ENCODE assay signal across 20 cellular contexts in genomic region chr6:118869894-118870665, GRCh38. TPM values are rescaled to one million over a fixed set of nuclear protein-coding genes. Genes with fewer than 3 reads are reported as not detected.
DNase-seq lines count a peak whose midpoint lies in the region; ATAC-seq, FAIRE-seq and TF ChIP-seq lines count a peak whose summit lies in the region.
"Had no signal": no experiment of that assay in that cellular context is flagged by ENCODE, and none has a peak within 500 bp of the region (broad histone marks: within the 10 kb centered on the region; RNA-seq: fewer than 3 reads in every experiment).

No MANE protein-coding gene starts in this region.

- CTCF ChIA-PET in MCF 10A (lab: Yijun Ruan, JAX) = interaction anchor here (0.6 kb wide), 1 partner anchor 587 kb away, joined by 3 read pairs; no protein-coding TSS in a partner anchor
- CTCF ChIA-PET in CD8-positive, alpha-beta memory T cell (lab: Charles Lee) = no interaction called here

- TF ChIP-seq CTCF in MCF 10A (IDR thresholded peaks at IDR 0.05; ENCODE audit: unreplicated experiment) (no peak), breast epithelium (IDR thresholded peaks at IDR 0.05) (no peak)

- no peak overlapping the region for H3K4me3 Mint-ChIP-seq in MCF 10A (ENCODE audit: unreplicated experiment)
- no peak overlapping the region for H3K4me3 Mint-ChIP-seq in CD8-positive, alpha-beta memory T cell
- H3K4me3 Mint-ChIP-seq: CD8-positive, alpha-beta T cell had no signal

- H3K4me1 Mint-ChIP-seq in MCF 10A (ENCODE audit: insufficient read depth, unreplicated experiment) = peaks cover 17% of the 10 kb centered on the region
- H3K4me1 Mint-ChIP-seq in CD8-positive, alpha-beta memory T cell = peaks cover 46 to 65% (median 58%) of the 10 kb centered on the region in 3 donors

- no peak overlapping the region for H3K27ac Mint-ChIP-seq in MCF 10A (ENCODE audit: low read depth, unreplicated experiment)
- H3K27ac Mint-ChIP-seq in CD8-positive, alpha-beta memory T cell = no peak overlapping the region
- H3K27ac Mint-ChIP-seq: activated naive CD4-positive, alpha-beta T cell treated with anti-CD3 and anti-CD28 coated beads, Interleukin-2, amount 50 U/mL, for 72 hours; CD8-positive, alpha-beta T cell had no signal

- no peaks in the 10 kb centered on the region for H3K9me3 ChIP-seq in breast epithelium
- no peaks in the 10 kb centered on the region for H3K9me3 ChIP-seq in CD8-positive, alpha-beta memory T cell (ENCODE audit: low read length)
- H3K9me3 ChIP-seq: left lung, prostate gland, tibial artery had no signal

- H3K27me3 Mint-ChIP-seq in MCF 10A (ENCODE audit: insufficient read depth, unreplicated experiment) = no peaks in the 10 kb centered on the region
- H3K27me3 Mint-ChIP-seq in CD8-positive, alpha-beta memory T cell = no peaks in the 10 kb centered on the region

- no peak for TF ChIP-seq POLR2A in breast epithelium (IDR thresholded peaks at IDR 0.05)

- no TSS peak for BruUV-seq in MCF 10A (replicated peaks; lab: Mats Ljungman, UMichigan)

- no peak overlapping the region for H3K27ac ChIP-seq in breast epithelium
- H3K27ac ChIP-seq in CD8-positive, alpha-beta memory T cell (ENCODE audit: low read depth, low read length) = no peak overlapping the region
- H3K27ac ChIP-seq: KMS-11, prostate gland, tibial artery, VCaP had no signal

- intact Hi-C loops in MCF 10A (cut with micrococcal nuclease) = no loop called here
- intact Hi-C loops in breast epithelium (cut with DNase I; ENCODE audit: low total_unique reads) = no loop called here

- H3K27me3 ChIP-seq in breast epithelium = no peaks in the 10 kb centered on the region
- no peaks in the 10 kb centered on the region for H3K27me3 ChIP-seq in CD8-positive, alpha-beta memory T cell (ENCODE audit: insufficient read depth, low read length, poor library complexity, severe bottlenecking)
- H3K27me3 ChIP-seq: left lung, tibial artery had no signal

- H3K9me3 Mint-ChIP-seq in MCF 10A (ENCODE audit: unreplicated experiment) = peaks cover 26% of the 10 kb centered on the region
- peaks cover 3 to 16% (median 7%) of the 10 kb centered on the region in 5 donors for H3K9me3 Mint-ChIP-seq in CD8-positive, alpha-beta memory T cell

- peak; percentile 9 for DNase-seq in MCF 10A (ENCODE audit: unreplicated experiment)
- no peak for DNase-seq in breast epithelium (ENCODE audit: low spot score in 2 of 2)
- peak; percentile 13 for DNase-seq in astrocyte of the hippocampus (ENCODE audit: low read depth, low spot score)
- DNase-seq in frontal cortex (ENCODE audit: low spot score in 2 of 2) = no peak
- DNase-seq in KG1 (lab: John Stamatoyannopoulos, UW) = no peak
- no peak for DNase-seq in CD8-positive, alpha-beta memory T cell
- DNase-seq: CD8-positive, alpha-beta T cell; cerebellar nuclear complex; hippocampal formation; left lung; NCI-H187 treated with DMSO at 0.1 percent for 48 hours; NCI-H510A treated with DMSO at 0.1 percent for 48 hours; tibial artery had no signal

- peaks cover 0 to under 1% of the 10 kb centered on the region in 2 donors for H3K4me1 ChIP-seq in breast epithelium
- H3K4me1 ChIP-seq in CD8-positive, alpha-beta memory T cell (ENCODE audit: insufficient read depth, low read length) = peaks cover 8% of the 10 kb centered on the region

- H3K4me3 ChIP-seq in breast epithelium = no peak overlapping the region
- H3K4me3 ChIP-seq in CD8-positive, alpha-beta memory T cell (ENCODE audit: low read length) = no peak overlapping the region
- H3K4me3 ChIP-seq: left lung, prostate gland, tibial artery had no signal

- POLR2A ChIA-PET in MCF 10A (lab: Yijun Ruan, JAX) = interaction anchor here (0.5 to 0.6 kb wide), 3 partner anchors 43 to 65 kb away, joined by 3 to 4 read pairs (median 4); no protein-coding TSS in a partner anchor
- POLR2A ChIA-PET in CD8-positive, alpha-beta memory T cell (lab: Charles Lee) = no interaction called here

- H3K36me3 Mint-ChIP-seq in MCF 10A (ENCODE audit: insufficient read depth, unreplicated experiment) = no peaks in the 10 kb centered on the region
- H3K36me3 Mint-ChIP-seq in CD8-positive, alpha-beta memory T cell = peaks cover 14 to 32% (median 14%) of the 10 kb centered on the region in 3 donors

- H3K36me3 ChIP-seq in breast epithelium = no peaks in the 10 kb centered on the region
- no peaks in the 10 kb centered on the region for H3K36me3 ChIP-seq in CD8-positive, alpha-beta memory T cell (ENCODE audit: insufficient read depth, low read length)
- H3K36me3 ChIP-seq: left lung, prostate gland, tibial artery had no signal

- peak; percentile 62 for FAIRE-seq in islet of Langerhans (lab: Jason Lieb, UNC)
- no peak for FAIRE-seq in frontal cortex (lab: Jason Lieb, UNC)

- no peak for ATAC-seq in HG03460 (IDR thresholded peaks at IDR 0.05; ENCODE audit: unreplicated experiment)
- ATAC-seq: CD8-positive, alpha-beta T cell; left lung; SK-N-SH treated with all-trans-retinoic acid at 6 μM for 48 hours had no signal

RNA-seq across cellular contexts. Expression of gene ASF1A, which starts 23.9 kb away (rescaled TPM):
- total RNA-seq in MCF 10A (2022) (30.4 and 36.4 TPM in 2 replicates), breast epithelium (10 to 100 TPM in 2 of 3 donors, 1 to 10 TPM in 1; 8.6 to 13.2 (median 10.5) TPM), frontal cortex (40.4 TPM)
- 10 to 100 TPM; 42.6 to 46.1 TPM for total RNA-seq in CD8-positive, alpha-beta memory T cell
- polyA plus RNA-seq in CD8-positive, alpha-beta memory T cell = 57.2 TPM

Comparison
In these comparisons a context has a peak if more than half of its experiments do, and no peak if none do; other contexts are left out.
1. DNase-seq: peak in MCF 10A (single experiment) and astrocyte of the hippocampus (single experiment); none in breast epithelium (0 of 2), frontal cortex (0 of 2), KG1 (single experiment) and CD8-positive, alpha-beta memory T cell (0 of 5).